Comparison of ENCODE assay signal across 27 cellular contexts in genomic region chr14:89534896-89535615, GRCh38.
A peak's percentile ranks its signal among the peaks of the same experiment; 100 is the strongest.
DNase-seq lines count a peak whose midpoint lies in the region; ATAC-seq and TF ChIP-seq lines count a peak whose summit lies in the region.
"Had no signal": no experiment of that assay in that cellular context is flagged by ENCODE, and none has a peak within 500 bp of the region (broad histone marks: within the 10 kb centered on the region; RNA-seq: fewer than 3 reads in every experiment).

No MANE protein-coding gene starts in this region.

- H3F3A ChIP-seq in GM23338 (replicated peaks; ENCODE audit: low read depth), result 0 out of 2 replicates have a peak, but pooled peaks cover 3% of the 10 kb centered on the region

- H3K27me3 ChIP-seq in GM23338 (ENCODE audit: insufficient read depth), result no peaks in the 10 kb centered on the region
- no peaks in the 10 kb centered on the region for H3K27me3 ChIP-seq in CD8-positive, alpha-beta memory T cell (ENCODE audit: insufficient read depth, low read length, poor library complexity, severe bottlenecking)
- H3K27me3 ChIP-seq: esophagus squamous epithelium, heart right ventricle had no signal

- H3K4me1 Mint-ChIP-seq in GM23338 (peaks cover 44% of the 10 kb centered on the region), mesothelial cell of epicardium (peaks cover 25% of the 10 kb centered on the region)
- peaks cover 47% of the 10 kb centered on the region for H3K4me1 Mint-ChIP-seq in central memory CD8-positive, alpha-beta T cell
- peaks cover 45 to 68% (median 60%) of the 10 kb centered on the region in 3 donors for H3K4me1 Mint-ChIP-seq in CD8-positive, alpha-beta memory T cell

- no peak overlapping the region for H3K4me3 ChIP-seq in GM23338
- H3K4me3 ChIP-seq in CD8-positive, alpha-beta memory T cell (ENCODE audit: low read length), result no peak overlapping the region
- H3K4me3 ChIP-seq: esophagus squamous epithelium, GM12878, heart right ventricle, prostate gland had no signal

- TF ChIP-seq CTCF in GM23338 (conservative IDR thresholded peaks at IDR 0.05; ENCODE audit: low read depth in 2 of 2) (no peak), mesothelial cell of epicardium (IDR thresholded peaks at IDR 0.05; ENCODE audit: unreplicated experiment) (no peak)

- no peaks in the 10 kb centered on the region for H3K9me3 ChIP-seq in CD8-positive, alpha-beta memory T cell (ENCODE audit: low read length)
- H3K9me3 ChIP-seq: esophagus squamous epithelium, prostate gland had no signal

- H3K4me2 ChIP-seq in GM23338, result no peak overlapping the region

- peaks cover 40% of the 10 kb centered on the region for H3K4me1 ChIP-seq in GM23338 (ENCODE audit: insufficient read depth)
- H3K4me1 ChIP-seq in CD8-positive, alpha-beta memory T cell (ENCODE audit: insufficient read depth, low read length), result peaks cover 6% of the 10 kb centered on the region
- H3K4me1 ChIP-seq: prostate gland had no signal

- H3K36me3 ChIP-seq in GM23338 (ENCODE audit: insufficient read depth), result no peaks in the 10 kb centered on the region
- peaks cover 5% of the 10 kb centered on the region for H3K36me3 ChIP-seq in CD8-positive, alpha-beta memory T cell (ENCODE audit: insufficient read depth, low read length)
- H3K36me3 ChIP-seq: esophagus squamous epithelium, heart right ventricle, prostate gland had no signal

- H3K36me3 Mint-ChIP-seq in GM23338 (ENCODE audit: low read depth), result peaks cover 27% of the 10 kb centered on the region
- peaks cover 3% of the 10 kb centered on the region for H3K36me3 Mint-ChIP-seq in central memory CD8-positive, alpha-beta T cell (ENCODE audit: insufficient read depth)
- peaks cover 8% of the 10 kb centered on the region for H3K36me3 Mint-ChIP-seq in mesothelial cell of epicardium
- H3K36me3 Mint-ChIP-seq in CD8-positive, alpha-beta memory T cell, result peaks cover 0 to 34% (median 10%) of the 10 kb centered on the region in 3 donors

- POLR2A ChIA-PET in CD8-positive, alpha-beta memory T cell (lab: Charles Lee), result interaction anchor here (0.8 kb wide), 1 partner anchor 190 kb away, joined by 7 read pairs; no protein-coding TSS in a partner anchor

- H4K20me1 ChIP-seq in GM23338 (replicated peaks; ENCODE audit: insufficient read depth), result 0 out of 2 replicates have a peak, but pooled peaks cover 3% of the 10 kb centered on the region

- peak; percentile 21 for DNase-seq in AG08396 (ENCODE audit: low spot score)
- no peak for DNase-seq in GM23338 (ENCODE audit: low spot score)
- no peak for DNase-seq in central memory CD8-positive, alpha-beta T cell (ENCODE audit: low spot score in 2 of 2)
- DNase-seq in mesothelial cell of epicardium (ENCODE audit: low spot score in 2 of 2, unreplicated experiment in 2 of 2), result no peak
- DNase-seq in NCI-H1092 treated with DMSO at 0.1 percent for 48 hours (lab: John Stamatoyannopoulos, UW), result no peak
- no peak for DNase-seq in CD8-positive, alpha-beta memory T cell
- DNase-seq: activated CD4-positive, alpha-beta memory T cell treated with anti-CD3 and anti-CD28 coated beads, Interleukin-2, amount 10 ng/mL, durations not matched to agents 7 days and 5 days; activated naive CD4-positive, alpha-beta T cell treated with anti-CD3 and anti-CD28 coated beads, Interleukin-2, amount 50 U/mL, for 16 hours; activated T-cell treated with anti-CD3 and anti-CD28 coated beads, Interleukin-2, amount 50 U/mL, for 1 hour; Calu3; esophagus squamous epithelium; heart right ventricle; islet precursor cell; NCI-H1436 treated with DMSO at 0.1 percent for 48 hours; NCI-H774; nephron progenitor cell; PC-3; SIG-M5; stimulated activated CD4-positive, alpha-beta T cell treated with anti-CD3 and anti-CD28 coated beads, Interleukin-15, amount 100 ng/mL, for 24 hours; stimulated activated naive CD4-positive, alpha-beta T cell treated with Interleukin-2 at 50 U/mL for 16 hours had no signal

- H3K27me3 Mint-ChIP-seq in GM23338 (ENCODE audit: insufficient read depth, low read depth, poor library complexity) (peaks cover 9% of the 10 kb centered on the region), mesothelial cell of epicardium (ENCODE audit: low read depth) (no peaks in the 10 kb centered on the region)
- no peaks in the 10 kb centered on the region for H3K27me3 Mint-ChIP-seq in central memory CD8-positive, alpha-beta T cell
- no peaks in the 10 kb centered on the region for H3K27me3 Mint-ChIP-seq in CD8-positive, alpha-beta memory T cell
- H3K27me3 Mint-ChIP-seq: activated CD4-positive, alpha-beta memory T cell treated with anti-CD3 and anti-CD28 coated beads, Interleukin-2, amount 10 ng/mL, durations not matched to agents 7 days and 5 days; memory B cell; type B pancreatic cell had no signal

- CTCF ChIA-PET in CD8-positive, alpha-beta memory T cell (lab: Charles Lee), result no interaction called here

- H2AFZ ChIP-seq in GM23338, result no peak overlapping the region

- H3K9me2 ChIP-seq in GM23338 (ENCODE audit: insufficient read depth), result peaks cover 8% of the 10 kb centered on the region

- ATAC-seq in GM23338 (no peak), GM18519 (IDR thresholded peaks at IDR 0.05; ENCODE audit: low FRiP score, unreplicated experiment) (no peak), HG02885 (IDR thresholded peaks at IDR 0.05; ENCODE audit: poor library complexity, unreplicated experiment) (no peak)
- no peak for ATAC-seq in central memory CD8-positive, alpha-beta T cell (replicated peaks; ENCODE audit: extremely low read depth, poor library complexity, severe bottlenecking)
- ATAC-seq: GM12878, heart right ventricle, PC-3, WTC11 had no signal

- H3K4me3 Mint-ChIP-seq in GM23338 (no peak overlapping the region), mesothelial cell of epicardium (no peak overlapping the region)
- H3K4me3 Mint-ChIP-seq in central memory CD8-positive, alpha-beta T cell, result no peak overlapping the region
- no peak overlapping the region for H3K4me3 Mint-ChIP-seq in CD8-positive, alpha-beta memory T cell
- H3K4me3 Mint-ChIP-seq: activated CD4-positive, alpha-beta memory T cell treated with anti-CD3 and anti-CD28 coated beads, Interleukin-2, amount 10 ng/mL, durations not matched to agents 7 days and 5 days; memory B cell; nephron progenitor cell; type B pancreatic cell; WTC11 had no signal

- H3K9me3 Mint-ChIP-seq in GM23338 (peaks cover 3% of the 10 kb centered on the region), mesothelial cell of epicardium (no peaks in the 10 kb centered on the region)
- H3K9me3 Mint-ChIP-seq in central memory CD8-positive, alpha-beta T cell, result no peaks in the 10 kb centered on the region
- peaks cover 0 to 2% (median 0%) of the 10 kb centered on the region in 5 donors for H3K9me3 Mint-ChIP-seq in CD8-positive, alpha-beta memory T cell
- H3K9me3 Mint-ChIP-seq: type B pancreatic cell had no signal

- H3K79me2 ChIP-seq in GM23338 (replicated peaks; ENCODE audit: insufficient read depth), result peaks cover 85% of the 10 kb centered on the region

- peak overlapping the region; percentile 56; the same call in 1 of the 2 replicates for H3K27ac ChIP-seq in GM23338 (ENCODE audit: low read depth)
- no peak overlapping the region for H3K27ac ChIP-seq in CD8-positive, alpha-beta memory T cell (ENCODE audit: low read depth, low read length)
- H3K27ac ChIP-seq: esophagus squamous epithelium, prostate gland had no signal

- 0 out of 2 replicates have a peak overlapping the region, but pooled peaks have one; percentile 13 for H3K27ac Mint-ChIP-seq in GM23338
- H3K27ac Mint-ChIP-seq in central memory CD8-positive, alpha-beta T cell (ENCODE audit: low read depth), result peak overlapping the region; percentile 5
- peak overlapping the region; percentile 32 for H3K27ac Mint-ChIP-seq in mesothelial cell of epicardium
- peak overlapping the region in 3 of 8 donors; percentile 20 to 54 (median 39) for H3K27ac Mint-ChIP-seq in CD8-positive, alpha-beta memory T cell
- H3K27ac Mint-ChIP-seq: activated CD4-positive, alpha-beta memory T cell treated with anti-CD3 and anti-CD28 coated beads, Interleukin-2, amount 10 ng/mL, durations not matched to agents 7 days and 5 days; memory B cell; nephron progenitor cell; type B pancreatic cell had no signal

TF ChIP-seq in GM23338, 12 proteins besides CTCF, POLR2A, EP300 and RAD21 (continues in another document):
- TF ChIP-seq ETS1 (IDR thresholded peaks at IDR 0.05) (no peak), POLR2AphosphoS5 (IDR thresholded peaks at IDR 0.05; ENCODE audit: low read depth) (no peak), EZH2phosphoT487 (IDR thresholded peaks at IDR 0.05; ENCODE audit: unreplicated experiment) (no peak)
